2 cellular contexts compared by ENCODE assay signal in the genomic region with DNA sequence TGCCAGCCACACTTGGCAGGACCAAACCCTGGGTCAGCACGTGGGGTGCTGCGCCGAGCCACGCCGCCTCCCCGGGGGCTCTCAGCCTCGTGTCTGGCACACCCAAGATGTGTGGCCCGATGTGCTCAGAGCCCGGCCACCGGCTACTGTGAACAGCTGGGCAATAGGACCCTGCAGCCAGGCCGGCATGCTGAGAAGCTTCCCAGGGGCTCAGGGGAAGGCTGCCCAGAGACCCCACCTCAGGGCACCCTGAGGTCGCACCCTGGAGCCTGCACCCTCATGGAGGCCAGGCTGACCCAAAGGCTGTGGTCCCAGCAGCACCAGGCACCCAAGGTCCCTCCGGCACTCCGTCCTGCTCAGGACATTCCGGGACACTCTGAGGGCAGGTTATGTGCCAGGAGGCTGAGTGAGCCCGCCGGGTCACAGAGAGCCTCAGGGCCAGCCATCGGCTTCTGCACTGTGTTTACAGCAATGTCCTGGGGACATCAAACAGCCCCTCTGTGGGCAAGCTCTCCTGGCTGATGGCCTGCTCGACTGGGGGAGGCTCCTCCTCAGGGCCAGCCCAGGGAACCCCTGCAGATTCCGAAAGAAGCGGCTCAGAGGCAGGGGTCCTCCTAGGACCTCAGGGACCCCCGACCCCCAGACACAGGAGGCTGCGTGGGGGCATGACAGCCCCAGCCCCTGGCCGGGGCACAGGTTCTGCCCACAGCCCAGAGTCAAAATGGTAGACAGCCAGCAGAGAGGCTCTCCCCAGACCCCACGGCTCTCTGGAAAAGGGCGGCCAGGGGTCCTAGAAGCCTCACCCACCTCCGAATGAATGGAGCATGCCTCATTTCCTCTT.
TF ChIP-seq lines count a peak whose summit lies in the region.

No MANE protein-coding gene starts in this region.

TF ChIP-seq in WTC11, 78 proteins besides CTCF, POLR2A, EP300 and RAD21:
- TF ChIP-seq TEAD4 (CRISPR knock-in tag; IDR thresholded peaks at IDR 0.05) (no peak), GTF2I (CRISPR knock-in tag; conservative IDR thresholded peaks at IDR 0.05) (no peak), RORB (CRISPR knock-in tag; IDR thresholded peaks at IDR 0.05) (no peak), ZNF416 (CRISPR knock-in tag; IDR thresholded peaks at IDR 0.05) (no peak), ELF4 (CRISPR knock-in tag; IDR thresholded peaks at IDR 0.05; ENCODE audit: low read depth) (no peak), GRHL2 (CRISPR knock-in tag; IDR thresholded peaks at IDR 0.05; ENCODE audit: insufficient replicate concordance, severe bottlenecking) (no peak), NFE2L1 (CRISPR knock-in tag; IDR thresholded peaks at IDR 0.05) (no peak)
TF ChIP-seq in WTC11: peak in this region for 0.

TF ChIP-seq in HepG2, 621 proteins besides CTCF, POLR2A, EP300 and RAD21:
- TF ChIP-seq ZNF75D (CRISPR knock-in tag; IDR thresholded peaks at IDR 0.05; ENCODE audit: borderline replicate concordance) (no peak), AGO2 (optimal IDR thresholded peaks at IDR 0.05; ENCODE audit: low read depth, low read length) (peak; percentile 46), RFXAP (CRISPR knock-in tag; IDR thresholded peaks at IDR 0.05; ENCODE audit: borderline replicate concordance) (no peak)
TF ChIP-seq in HepG2: peak in this region for 1.
